21 cellular contexts compared by ENCODE assay signal in genomic region chrX:25043192-25043591, GRCh38. TPM values are rescaled to one million over a fixed set of nuclear protein-coding genes. Genes with fewer than 3 reads are reported as not detected.
A peak's percentile ranks its signal among the peaks of the same experiment; 100 is the strongest.
DNase-seq lines count a peak whose midpoint lies in the region; ATAC-seq, FAIRE-seq and TF ChIP-seq lines count a peak whose summit lies in the region.
"Had no signal": no experiment of that assay in that cellular context is flagged by ENCODE, and none has a peak within 500 bp of the region (broad histone marks: within the 10 kb centered on the region; RNA-seq: fewer than 3 reads in every experiment).

No MANE protein-coding gene starts in this region.

- peaks cover 5% of the 10 kb centered on the region for H3K27me3 Mint-ChIP-seq in type B pancreatic cell
- H3K27me3 Mint-ChIP-seq: CD4-positive, CD25-positive, alpha-beta regulatory T cell had no signal

- no peak overlapping the region for H3K4me3 ChIP-seq in A549
- no peak overlapping the region for H3K4me3 ChIP-seq in GM12878
- no peak overlapping the region for H3K4me3 ChIP-seq in spleen
- no peak overlapping the region for H3K4me3 ChIP-seq in gastrocnemius medialis
- H3K4me3 ChIP-seq: GM23338 had no signal

- H3K27ac ChIP-seq in A549 (no peak overlapping the region), GM12878 (ENCODE audit: control insufficient read depth, insufficient read depth) (no peak overlapping the region), spleen (no peak overlapping the region), gastrocnemius medialis (no peak overlapping the region)

- no peak overlapping the region for H3K9ac ChIP-seq in GM12878 (ENCODE audit: control insufficient read depth, insufficient read depth, low read length)

- H3K36me3 ChIP-seq in GM12878 (ENCODE audit: control insufficient read depth in 2 of 2, insufficient read depth in 2 of 2, low read length in 1 of 2) (no peaks in the 10 kb centered on the region), spleen (no peaks in the 10 kb centered on the region), gastrocnemius medialis (no peaks in the 10 kb centered on the region)

- BruUV-seq in GM12878 (replicated peaks; lab: Mats Ljungman, UMichigan) = no TSS peak

- no peak overlapping the region for H2AFZ ChIP-seq in GM12878 (ENCODE audit: control insufficient read depth, low read depth, low read length)
- H2AFZ ChIP-seq: GM23338 had no signal

- no peak overlapping the region for H3K27ac Mint-ChIP-seq in type B pancreatic cell
- H3K27ac Mint-ChIP-seq: CD4-positive, CD25-positive, alpha-beta regulatory T cell; CD8-positive, alpha-beta T cell; GM23338; H9 had no signal

- no peak for TF ChIP-seq CTCF in A549 (IDR thresholded peaks at IDR 0.05)
- TF ChIP-seq CTCF in GM12878 (IDR thresholded peaks at IDR 0.05 in 2 of 3, conservative IDR thresholded peaks at IDR 0.05 in 1 of 3; ENCODE audit: control insufficient read depth in 2 of 3, extremely low read depth in 1 of 3, insufficient read depth in 1 of 3, low read depth in 3 of 3, low read length in 3 of 3) = no peak
- TF ChIP-seq CTCF in spleen (IDR thresholded peaks at IDR 0.05 in 8 of 11, conservative IDR thresholded peaks at IDR 0.05 in 3 of 11) = no peak
- TF ChIP-seq CTCF in gastrocnemius medialis (IDR thresholded peaks at IDR 0.05 in 4 of 5, conservative IDR thresholded peaks at IDR 0.05 in 1 of 5) = no peak
- TF ChIP-seq CTCF in type B pancreatic cell (conservative IDR thresholded peaks at IDR 0.05) = no peak

- ATAC-seq in A549 = no peak
- ATAC-seq in GM12878 = no peak
- ATAC-seq in gastrocnemius medialis = no peak
- ATAC-seq: CD8-positive, alpha-beta T cell; GM23338; HCT116 had no signal

- TF ChIP-seq EP300 in A549 (IDR thresholded peaks at IDR 0.05) = no peak
- TF ChIP-seq EP300 in GM12878 (IDR thresholded peaks at IDR 0.05; ENCODE audit: borderline replicate concordance in 1 of 2, control insufficient read depth in 1 of 2, low read depth in 2 of 2, low read length in 2 of 2) = no peak

- H3K79me2 ChIP-seq in GM12878 (ENCODE audit: control insufficient read depth, insufficient read depth, low read length) = no peaks in the 10 kb centered on the region

- no peak overlapping the region for H3K4me2 ChIP-seq in A549
- H3K4me2 ChIP-seq in GM12878 (ENCODE audit: control insufficient read depth, insufficient read depth) = no peak overlapping the region
- H3K4me2 ChIP-seq: GM23338 had no signal

- H3K4me3 Mint-ChIP-seq in type B pancreatic cell = no peak overlapping the region
- H3K4me3 Mint-ChIP-seq: CD4-positive, CD25-positive, alpha-beta regulatory T cell; CD8-positive, alpha-beta T cell; GM23338; H9 had no signal

- CTCF ChIA-PET in A549 (lab: Yijun Ruan, JAX) (interaction anchor here (0.6 kb wide), 1 partner anchor 147 kb away, joined by 3 read pairs; no protein-coding TSS in a partner anchor), GM12878 (lab: Yijun Ruan, JAX) (interaction anchor here (1.1 kb wide), 1 partner anchor 100 kb away, joined by 3 read pairs; no protein-coding TSS in a partner anchor)

- no peaks in the 10 kb centered on the region for H3K36me3 Mint-ChIP-seq in type B pancreatic cell
- H3K36me3 Mint-ChIP-seq: CD4-positive, CD25-positive, alpha-beta regulatory T cell; CD8-positive, alpha-beta T cell had no signal

- no peaks in the 10 kb centered on the region for H3K9me3 Mint-ChIP-seq in type B pancreatic cell
- H3K9me3 Mint-ChIP-seq: CD8-positive, alpha-beta T cell; GM23338 had no signal

- no peaks in the 10 kb centered on the region for H3K4me1 ChIP-seq in A549
- H3K4me1 ChIP-seq in GM12878 (ENCODE audit: control insufficient read depth, insufficient read depth, low read length) = no peaks in the 10 kb centered on the region
- H3K4me1 ChIP-seq in spleen = no peaks in the 10 kb centered on the region
- H3K4me1 ChIP-seq in gastrocnemius medialis = no peaks in the 10 kb centered on the region
- H3K4me1 ChIP-seq: Caco-2 had no signal

- RAD21 ChIA-PET in GM12878 (lab: Charles Lee; ENCODE audit: unreplicated experiment) = no interaction called here

- TF ChIP-seq RAD21 in A549 (conservative IDR thresholded peaks at IDR 0.05 in 1 of 2, IDR thresholded peaks at IDR 0.05 in 1 of 2) (no peak), GM12878 (IDR thresholded peaks at IDR 0.05; ENCODE audit: insufficient read depth, low read depth, low read length) (no peak)

- WGBS in A549 (ENCODE audit: missing lambda C conversion rate) = 71% methylated on average over 1 of the region's 1 CpG
- 75% methylated on average over 1 of the region's 1 CpG for WGBS in GM12878 (ENCODE audit: insufficient coverage, insufficient replicate concordance, low lambda C conversion rate, missing lambda C conversion rate)
- WGBS in spleen, 5 donors = 29 to 56% (median 51%) methylated on average over 1 of the region's 1 CpG

- H3K9me3 ChIP-seq in A549 (no peaks in the 10 kb centered on the region), GM12878 (replicated peaks; ENCODE audit: control insufficient read depth, insufficient read depth, low read length) (no peaks in the 10 kb centered on the region; the same call in 2 of the 3 replicates), spleen (no peaks in the 10 kb centered on the region), gastrocnemius medialis (no peaks in the 10 kb centered on the region)
- H3K9me3 ChIP-seq: Caco-2 had no signal

- DNase-seq in A549 (ENCODE audit: low read depth in 1 of 2, low spot score in 1 of 2) (no peak), GM12891 (ENCODE audit: insufficient read length, low spot score) (no peak), MV-4-11 (lab: John Stamatoyannopoulos, UW) (peak; percentile 14), GM12878 (ENCODE audit: low read depth, low spot score) (no peak), spleen (no peak), HuH-7.5 (ENCODE audit: low spot score) (no peak), gastrocnemius medialis (no peak), type B pancreatic cell (ENCODE audit: extremely low spot score, unreplicated experiment) (no peak)
- DNase-seq: 8988T; C1 segment of cervical spinal cord; Caco-2; CD4-positive, CD25-positive, alpha-beta regulatory T cell; CD8-positive, alpha-beta T cell; DMS 273 treated with DMSO at 0.1 percent for 48 hours; DMS79; GF-D8; H9 had no signal

- intact Hi-C loops in GM12878 (cut with micrococcal nuclease; ENCODE audit: unreplicated experiment) (no loop called here), spleen (cut with DNase I; ENCODE audit: low total_unique reads) (no loop called here), gastrocnemius medialis (cut with DNase I; ENCODE audit: low total_unique reads) (no loop called here)

- FAIRE-seq in A549 (lab: Jason Lieb, UNC) (peak; percentile 80), GM12891 (lab: Jason Lieb, UNC) (no peak), GM12878 (lab: Jason Lieb, UNC) (no peak)

- in situ Hi-C loops in GM12878 (cut with MboI) (no loop called here), gastrocnemius medialis (cut with MboI; ENCODE audit: low sequenced_read_pairs in 4 of 4) (no loop called here)

- H3K27me3 ChIP-seq in GM12878 (replicated peaks in 1 of 2; ENCODE audit: control insufficient read depth in 2 of 2, insufficient read depth in 2 of 2, low read length in 1 of 2) (no peaks in the 10 kb centered on the region), spleen (replicated peaks in 1 of 7) (no peaks in the 10 kb centered on the region), gastrocnemius medialis (no peaks in the 10 kb centered on the region)

- SMC1A ChIA-PET in GM12878 (lab: Charles Lee; ENCODE audit: uncharacterized antibody, unreplicated experiment) = no interaction called here

- H3K4me1 Mint-ChIP-seq in type B pancreatic cell (ENCODE audit: unreplicated experiment) = no peaks in the 10 kb centered on the region

- POLR2A ChIA-PET in A549 (lab: Yijun Ruan, JAX) (no interaction called here), GM12878 (lab: Charles Lee) (no interaction called here)

- TF ChIP-seq POLR2A in A549 (IDR thresholded peaks at IDR 0.05; ENCODE audit: low read length) (no peak), GM12891 (IDR thresholded peaks at IDR 0.05; ENCODE audit: low read depth, low read length) (no peak), GM12878 (IDR thresholded peaks at IDR 0.05; ENCODE audit: low read depth, low read length) (no peak), spleen (IDR thresholded peaks at IDR 0.05) (no peak), gastrocnemius medialis (IDR thresholded peaks at IDR 0.05) (no peak)

- H4K20me1 ChIP-seq in GM12878 (ENCODE audit: control insufficient read depth, insufficient read depth) = no peaks in the 10 kb centered on the region

TF ChIP-seq in A549, 52 proteins besides CTCF, POLR2A, EP300 and RAD21 (continues in another document):
- TF ChIP-seq CEBPB (IDR thresholded peaks at IDR 0.05) (no peak), RCOR1 (IDR thresholded peaks at IDR 0.05; ENCODE audit: low read depth, low read length) (no peak)

TF ChIP-seq in GM12891, 5 proteins besides CTCF, POLR2A, EP300 and RAD21 (continues in another document):
- TF ChIP-seq SPI1 (IDR thresholded peaks at IDR 0.05; ENCODE audit: low read depth, low read length) = peak; percentile 73

RNA-seq across cellular contexts. Expression of gene ARX, which starts 27.4 kb away (rescaled TPM):
- polyA plus RNA-seq in A549 (2011; rRNA removed) (0.63 and 1.00 TPM in 2 replicates), A549 (2017; fragmentation: RNase III; extraction: RNeasy Plus Mini Kit Qiagen cat#74134 plus additional on column Dnase treatment) (0.21 to 0.46 TPM (median 0.40 TPM) in 3 replicates), GM12878 (2011; rRNA removed) (not detected in 2 replicates), GM12878 (2014; fragmentation: Illumina TruSeq; extraction: Trizol) (not detected in 2 replicates), GM12878 (2014; fragmentation: Nextera tagmentation; extraction: Ambion mirVana) (not detected), GM12878 (2014; rRNA removed) (0.03 TPM in 1 of 2 replicates, not detected in the other), GM12878 (2016; fragmentation: Nextera tagmentation; extraction: Ambion mirVana) (not detected), spleen (not detected)
- 1.0 and 1.1 TPM in 2 replicates for polyA plus RNA-seq in A549 (2012; cell fraction: cytosol; rRNA removed)
- polyA plus RNA-seq in A549 (2012; cell fraction: nucleus; rRNA removed) = 1.0 and 1.7 TPM in 2 replicates
- 0.19 and 0.21 TPM in 2 replicates for polyA minus RNA-seq in A549 (2011; rRNA and poly(A)+ RNA removed)
- polyA plus RNA-seq in GM12891 (2012; ENCODE audit: low read depth, missing spikeins) = not detected
- not detected in 2 replicates for total RNA-seq in GM12878 (2013; cell fraction: nucleolus; rRNA removed)
- total RNA-seq in GM12878 (2014; rRNA removed) (not detected in 2 replicates), GM12878 (2014; rRNA removed; fragmentation: Illumina TruSeq; extraction: Trizol) (not detected in 2 replicates), GM12878 (2021) (not detected in 2 replicates), spleen (under 1 TPM in 2 of 7 donors, not detected in 5; 0.26 to 0.32 TPM), gastrocnemius medialis (1 to 10 TPM; 2.3 to 5.1 (median 3.5) TPM), type B pancreatic cell (ENCODE audit: low replicate concordance) (12.1 and 12.4 TPM in 2 replicates)
- polyA plus RNA-seq in GM12878 (2011; ENCODE audit: low read depth) = not detected
- polyA plus RNA-seq in GM12878 (2011; cell fraction: cytosol; rRNA removed) = not detected in 2 replicates
- polyA plus RNA-seq in GM12878 (2011; cell fraction: nucleus; rRNA removed) = not detected in 2 replicates
- not detected in 2 replicates for polyA plus RNA-seq in GM12878 (2012)
- not detected in 2 replicates for polyA minus RNA-seq in GM12878 (2011; rRNA and poly(A)+ RNA removed)
- not detected in 2 replicates for polyA minus RNA-seq in GM12878 (2011; cell fraction: cytosol; rRNA and poly(A)+ RNA removed)
- not detected in 2 replicates for polyA minus RNA-seq in GM12878 (2011; cell fraction: nucleus; rRNA and poly(A)+ RNA removed)
- total RNA-seq: CD4-positive, CD25-positive, alpha-beta regulatory T cell; CD8-positive, alpha-beta T cell; GM23338; H4 had no signal
- polyA plus RNA-seq: BJ; CD4-positive, CD25-positive, alpha-beta regulatory T cell had no signal
